ENCODE assay signal across 17 cellular contexts in genomic region chr12:28104893-28105864, GRCh38.
DNase-seq lines count a peak whose midpoint lies in the region; ATAC-seq, FAIRE-seq and TF ChIP-seq lines count a peak whose summit lies in the region.
"Had no signal": no experiment of that assay in that cellular context is flagged by ENCODE, and none has a peak within 500 bp of the region (broad histone marks: within the 10 kb centered on the region; RNA-seq: fewer than 3 reads in every experiment).

No MANE protein-coding gene starts in this region.

- ATAC-seq in aorta (ENCODE audit: low FRiP score) (peak; percentile 49), HG03097 (IDR thresholded peaks at IDR 0.05; ENCODE audit: low FRiP score, unreplicated experiment) (no peak)

- intact Hi-C loops in aorta (cut with DNase I): no loop called here

- H3K4me1 ChIP-seq in adipocyte (ENCODE audit: control insufficient read depth, insufficient read depth, low read length) (peaks cover 13% of the 10 kb centered on the region), aorta (ENCODE audit: control insufficient read depth in 1 of 2, insufficient read depth in 2 of 2, low read length in 2 of 2) (no peaks in the 10 kb centered on the region)

- DNase-seq in HTR-8/SVneo (ENCODE audit: insufficient read length, low spot score) (no peak), adipocyte (ENCODE audit: low read depth) (no peak), fibroblast of villous mesenchyme (ENCODE audit: low read depth) (peak; percentile 70), aorta (no peak), NCI-H524 treated with DMSO at 0.1 percent for 48 hours (lab: John Stamatoyannopoulos, UW) (no peak), HuH-7 (ENCODE audit: low spot score) (no peak)
- DNase-seq: DMS79 treated with DMSO at 0.1 percent for 48 hours, IMR-90, NCI-H1092, NCI-H1436 treated with DMSO at 0.1 percent for 48 hours, NCI-H2081, NCI-H510A treated with DMSO at 0.1 percent for 48 hours, NCI-H82, OCI-M1, Right ventricle myocardium superior, T-helper 1 cell had no signal

- H3K9ac ChIP-seq in adipocyte (ENCODE audit: low read length): no peak overlapping the region

- peak; percentile 76 for FAIRE-seq in HTR-8/SVneo (lab: Jason Lieb, UNC)

- no peak for TF ChIP-seq CTCF in fibroblast of villous mesenchyme (IDR thresholded peaks at IDR 0.05; ENCODE audit: insufficient read depth, low read depth, low read length)

- H3K36me3 ChIP-seq in adipocyte (ENCODE audit: control insufficient read depth, insufficient read depth, low read length, severe bottlenecking) (no peaks in the 10 kb centered on the region), aorta (ENCODE audit: control insufficient read depth in 1 of 2, insufficient read depth in 2 of 2, low read length in 1 of 2) (no peaks in the 10 kb centered on the region)

- no peak overlapping the region for H3K27ac ChIP-seq in aorta (ENCODE audit: low read depth in 1 of 2, low read length in 2 of 2)

- H3K9me3 ChIP-seq in adipocyte (ENCODE audit: control insufficient read depth, low read length): no peaks in the 10 kb centered on the region
- no peaks in the 10 kb centered on the region for H3K9me3 ChIP-seq in aorta (ENCODE audit: control insufficient read depth, low read length)

- 62 to 69% methylated on average over 3 of the region's 3 CpGs for WGBS in aorta, 2 donors

- H3K27me3 ChIP-seq in adipocyte (replicated peaks; ENCODE audit: control insufficient read depth, insufficient read depth, low read length): no peaks in the 10 kb centered on the region
- H3K27me3 ChIP-seq in aorta (ENCODE audit: control insufficient read depth in 1 of 2, insufficient read depth in 2 of 2, low read length in 1 of 2): no peaks in the 10 kb centered on the region

- H3K4me3 ChIP-seq in adipocyte (ENCODE audit: low read length) (peak overlapping the region; percentile 43), fibroblast of villous mesenchyme (ENCODE audit: low read depth, low read length) (no peak overlapping the region), aorta (ENCODE audit: low read length in 2 of 2) (no peak overlapping the region)
